In genomic region chr17:55577011-55577586, GRCh38 we compare ENCODE assay signal across 9 cellular contexts.
DNase-seq lines count a peak whose midpoint lies in the region; ATAC-seq, FAIRE-seq and TF ChIP-seq lines count a peak whose summit lies in the region.
"Had no signal": no experiment of that assay in that cellular context is flagged by ENCODE, and none has a peak within 500 bp of the region (broad histone marks: within the 10 kb centered on the region; RNA-seq: fewer than 3 reads in every experiment).

No MANE protein-coding gene starts in this region.

- no peak for TF ChIP-seq RAD21 in IMR-90 (IDR thresholded peaks at IDR 0.05; ENCODE audit: low read length)

- dilution Hi-C loops in IMR-90 (cut with HindIII; ENCODE audit: low sequenced_read_pairs, unreplicated experiment) = no loop called here

- TF ChIP-seq POLR2A in IMR-90 (IDR thresholded peaks at IDR 0.05; ENCODE audit: low read depth, low read length) = no peak

- H4K5ac ChIP-seq in IMR-90 (ENCODE audit: low read depth, low read length) = peak overlapping the region; percentile 96

- 0 out of 2 replicates have a peak overlapping the region, but pooled peaks have one; percentile 5 for H2AK5ac ChIP-seq in IMR-90 (ENCODE audit: low read depth, low read length)

- peak overlapping the region; percentile 97 for H4K91ac ChIP-seq in IMR-90 (ENCODE audit: insufficient read depth, low read depth, low read length)

- H3K9me3 ChIP-seq in IMR-90 (ENCODE audit: control insufficient read depth, insufficient read depth, low read length) = no peaks in the 10 kb centered on the region

- FAIRE-seq in urothelium cell line (lab: Jason Lieb, UNC) = no peak

- intact Hi-C loops in IMR-90 (cut with micrococcal nuclease) (no loop called here), sciatic nerve (cut with DNase I) (no loop called here)
- intact Hi-C loops in activated CD4-positive, alpha-beta memory T cell treated with anti-CD3 and anti-CD28 coated beads for 36 hours (cut with micrococcal nuclease) = loop anchor here (1.0 to 5.0 kb wide), 9 partner anchors 15 to 236 kb away; partner anchors contain the start of genes MMD and PCTP

- H3K9me3 Mint-ChIP-seq in activated CD4-positive, alpha-beta memory T cell treated with anti-CD3 and anti-CD28 coated beads for 36 hours = no peaks in the 10 kb centered on the region
- H3K9me3 Mint-ChIP-seq in osteocyte (ENCODE audit: unreplicated experiment) = no peaks in the 10 kb centered on the region
- H3K9me3 Mint-ChIP-seq: IgD-negative memory B cell had no signal

- H3K4ac ChIP-seq in IMR-90 (ENCODE audit: low read depth, low read length) = peak overlapping the region; percentile 97

- BruUV-seq in IMR-90 (replicated peaks; lab: Mats Ljungman, UMichigan) = no TSS peak

- peak overlapping the region; percentile 92 for H3K4me2 ChIP-seq in IMR-90 (ENCODE audit: low read depth, low read length)

- CTCF ChIA-PET in IMR-90 (lab: Yijun Ruan, JAX) = interaction anchor here (0.6 to 1.0 kb wide), 2 partner anchors 25 to 29 kb away, joined by 3 read pairs; no protein-coding TSS in a partner anchor
- CTCF ChIA-PET in activated CD4-positive, alpha-beta memory T cell treated with anti-CD3 and anti-CD28 coated beads for 36 hours (lab: Charles Lee) = interaction anchor here (0.8 to 2.9 kb wide), 7 partner anchors 15 to 157 kb away, joined by 3 to 9 read pairs (median 4); no protein-coding TSS in a partner anchor

- peak overlapping the region; percentile 97 for H3K18ac ChIP-seq in IMR-90 (ENCODE audit: low read depth, low read length)

- H3K36me3 ChIP-seq in IMR-90 (ENCODE audit: control insufficient read depth, insufficient read depth, low read length) = no peaks in the 10 kb centered on the region

- H3K4me3 Mint-ChIP-seq in activated CD4-positive, alpha-beta memory T cell treated with anti-CD3 and anti-CD28 coated beads for 36 hours = no peak overlapping the region
- H3K4me3 Mint-ChIP-seq in osteocyte (ENCODE audit: unreplicated experiment) = no peak overlapping the region

- peak overlapping the region; percentile 98 for H2BK120ac ChIP-seq in IMR-90 (ENCODE audit: low read depth, low read length)

- peak overlapping the region; percentile 91 for H2BK5ac ChIP-seq in IMR-90 (ENCODE audit: low read depth, low read length, poor library complexity, severe bottlenecking)

- ATAC-seq in GM21447 (IDR thresholded peaks at IDR 0.05; ENCODE audit: unreplicated experiment) (peak; percentile 65), IMR-90 (ENCODE audit: low read depth) (peak; percentile 81), sciatic nerve (peak; percentile 82)

- in situ Hi-C loops in Caki2 (cut with HindIII; ENCODE audit: low pct_unique_long_range_greater_than_20kb, low sequenced_read_pairs) = no loop called here
- in situ Hi-C loops in IMR-90 (cut with MboI; ENCODE audit: low sequenced_read_pairs) = no loop called here

- peak overlapping the region; percentile 88 to 98 for H4K8ac ChIP-seq in IMR-90 (ENCODE audit: low read depth in 2 of 2, low read length in 2 of 2)

- H2AK9ac ChIP-seq in IMR-90 (replicated peaks; ENCODE audit: low read depth, low read length, poor library complexity) = peak overlapping the region; percentile 81

- peak overlapping the region; percentile 93 for H2BK20ac ChIP-seq in IMR-90 (ENCODE audit: low read depth, low read length)

- TF ChIP-seq CTCF in IMR-90 (conservative IDR thresholded peaks at IDR 0.05; ENCODE audit: low read depth, low read length) (no peak), fibroblast of the aortic adventitia (IDR thresholded peaks at IDR 0.05; ENCODE audit: insufficient read depth, low read length) (no peak), osteocyte (IDR thresholded peaks at IDR 0.05) (no peak)

- H3K4me3 ChIP-seq in IMR-90 (ENCODE audit: insufficient read depth, low read depth, low read length) (peak overlapping the region; percentile 20; the same call in 1 of the 2 replicates), fibroblast of the aortic adventitia (ENCODE audit: low read depth, low read length) (peak overlapping the region; percentile 42)

- POLR2A ChIA-PET in IMR-90 (lab: Charles Lee; ENCODE audit: unreplicated experiment) = interaction anchor here (0.6 to 0.7 kb wide), 3 partner anchors 24 to 154 kb away, joined by 3 to 10 read pairs (median 4); no protein-coding TSS in a partner anchor
- POLR2A ChIA-PET in activated CD4-positive, alpha-beta memory T cell treated with anti-CD3 and anti-CD28 coated beads for 36 hours (lab: Charles Lee) = interaction anchor here (0.6 to 1.7 kb wide), 7 partner anchors 8 to 158 kb away, joined by 3 to 9 read pairs (median 4); no protein-coding TSS in a partner anchor

- peak overlapping the region; percentile 88 for H3K9ac ChIP-seq in IMR-90 (ENCODE audit: low read depth, low read length)

- H3K23ac ChIP-seq in IMR-90 (ENCODE audit: low read depth, low read length) = peak overlapping the region; percentile 98

- no peaks in the 10 kb centered on the region for H3K27me3 ChIP-seq in IMR-90 (ENCODE audit: control insufficient read depth, insufficient read depth, low read length)

- H3K79me1 ChIP-seq in IMR-90 (ENCODE audit: low read depth in 1 of 2, low read length in 2 of 2) = no peaks in the 10 kb centered on the region

- no peaks in the 10 kb centered on the region for H4K20me1 ChIP-seq in IMR-90 (ENCODE audit: insufficient read depth, low read length)

- peak; percentile 54 for DNase-seq in Caki2 (ENCODE audit: low read depth)
- DNase-seq in IMR-90 = peak; percentile 84
- DNase-seq in activated CD4-positive, alpha-beta memory T cell treated with anti-CD3 and anti-CD28 coated beads for 36 hours = peak; percentile 80
- peak; percentile 86 for DNase-seq in fibroblast of the aortic adventitia (ENCODE audit: low read depth)
- peak; percentile 79 for DNase-seq in sciatic nerve (ENCODE audit: low spot score)
- no peak for DNase-seq in osteocyte (ENCODE audit: extremely low spot score, unreplicated experiment)
- no peak for DNase-seq in urothelium cell line (ENCODE audit: low spot score)

- peak overlapping the region; percentile 84 for H3K56ac ChIP-seq in IMR-90 (ENCODE audit: extremely low read depth, insufficient read depth, low read length)

- no peaks in the 10 kb centered on the region for H3K27me3 Mint-ChIP-seq in activated CD4-positive, alpha-beta memory T cell treated with anti-CD3 and anti-CD28 coated beads for 36 hours
- H3K27me3 Mint-ChIP-seq in osteocyte (ENCODE audit: unreplicated experiment) = peaks cover 2% of the 10 kb centered on the region

- H3K27ac Mint-ChIP-seq in activated CD4-positive, alpha-beta memory T cell treated with anti-CD3 and anti-CD28 coated beads for 36 hours = no peak overlapping the region
- H3K27ac Mint-ChIP-seq in osteocyte (ENCODE audit: unreplicated experiment) = no peak overlapping the region
- H3K27ac Mint-ChIP-seq: IgD-negative memory B cell had no signal

- no peaks in the 10 kb centered on the region for H3K36me3 Mint-ChIP-seq in activated CD4-positive, alpha-beta memory T cell treated with anti-CD3 and anti-CD28 coated beads for 36 hours
- no peaks in the 10 kb centered on the region for H3K36me3 Mint-ChIP-seq in osteocyte (ENCODE audit: unreplicated experiment)
- H3K36me3 Mint-ChIP-seq: IgD-negative memory B cell had no signal

- peaks cover 32% of the 10 kb centered on the region for H3K4me1 Mint-ChIP-seq in activated CD4-positive, alpha-beta memory T cell treated with anti-CD3 and anti-CD28 coated beads for 36 hours (ENCODE audit: low read depth)
- no peaks in the 10 kb centered on the region for H3K4me1 Mint-ChIP-seq in osteocyte (ENCODE audit: unreplicated experiment)

- no peaks in the 10 kb centered on the region for H3K9me1 ChIP-seq in IMR-90 (ENCODE audit: insufficient read depth, low read length)

- H3K14ac ChIP-seq in IMR-90 (replicated peaks; ENCODE audit: low read depth, low read length) = peak overlapping the region; percentile 94

- H3K27ac ChIP-seq in IMR-90 (ENCODE audit: insufficient read depth, low read length) = peak overlapping the region; percentile 94

- WGBS in IMR-90 (ENCODE audit: extremely low coverage in 2 of 2, insufficient read length in 1 of 2), 2 experiments = 3% methylated on average over 4 of the region's 9 CpGs; no CpG with 5 or more reads in 1 of the 2 experiments

- peak overlapping the region; percentile 93 for H2AFZ ChIP-seq in IMR-90 (replicated peaks; ENCODE audit: low read length, poor library complexity)

- peak overlapping the region; percentile 67 for H2BK15ac ChIP-seq in IMR-90 (ENCODE audit: low read depth, low read length)

- peaks cover 9% of the 10 kb centered on the region for H3K4me1 ChIP-seq in IMR-90 (ENCODE audit: control insufficient read depth, insufficient read depth, low read length)

TF ChIP-seq in IMR-90, 13 proteins besides CTCF, POLR2A, EP300 and RAD21 (continues in another document):
- TF ChIP-seq SMC3 (IDR thresholded peaks at IDR 0.05; ENCODE audit: low read depth, low read length) (no peak), BHLHE40 (IDR thresholded peaks at IDR 0.05; ENCODE audit: low read depth, low read length) (no peak), RCOR1 (IDR thresholded peaks at IDR 0.05; ENCODE audit: insufficient replicate concordance, low read length) (no peak), MAFK (IDR thresholded peaks at IDR 0.05; ENCODE audit: low read depth, low read length) (no peak), ELK1 (IDR thresholded peaks at IDR 0.05; ENCODE audit: borderline replicate concordance, low read depth, low read length) (no peak), USF2 (IDR thresholded peaks at IDR 0.05; ENCODE audit: low read depth, low read length) (no peak), CEBPB (IDR thresholded peaks at IDR 0.05; ENCODE audit: low read depth, low read length) (no peak), CHD1 (IDR thresholded peaks at IDR 0.05; ENCODE audit: low read depth, low read length) (no peak), NFE2L2 (IDR thresholded peaks at IDR 0.05; ENCODE audit: low read depth, low read length) (no peak), MAZ (IDR thresholded peaks at IDR 0.05; ENCODE audit: borderline replicate concordance, low read depth, low read length) (no peak), FOS (IDR thresholded peaks at IDR 0.05; ENCODE audit: low read depth, low read length) (no peak)

Comparison
In these comparisons a context has a peak if more than half of its experiments do, and no peak if none do; other contexts are left out.
1. DNase-seq: peak in Caki2 (single experiment), IMR-90 (single experiment), activated CD4-positive, alpha-beta memory T cell treated with anti-CD3 and anti-CD28 coated beads for 36 hours (single experiment), fibroblast of the aortic adventitia (single experiment) and sciatic nerve (single experiment); none in osteocyte (single experiment) and urothelium cell line (single experiment).
2. Peak in every context shown above with its lines, with median percentiles within 50 percentile points of each other: ATAC-seq.